29 cellular contexts compared by ENCODE assay signal in genomic region chr10:113661332-113661731, GRCh38. TPM values are rescaled to one million over a fixed set of nuclear protein-coding genes. Genes with fewer than 3 reads are reported as not detected.
"Had no signal": no experiment of that assay in that cellular context is flagged by ENCODE, and none has a peak within 500 bp of the region (broad histone marks: within the 10 kb centered on the region; RNA-seq: fewer than 3 reads in every experiment).

No MANE protein-coding gene starts in this region.

- H3K4me1 ChIP-seq: esophagus squamous epithelium, parathyroid adenoma, right lobe of liver, spleen, testis, upper lobe of left lung had no signal

- H3K36me3 ChIP-seq: esophagus squamous epithelium, neural progenitor cell, right lobe of liver, spleen, tibial artery, upper lobe of left lung had no signal

- DNase-seq: caudate nucleus; cerebellar nuclear complex; cortex of kidney; effector memory CD8-positive, alpha-beta T cell; erythroblast; esophagus squamous epithelium; foreskin melanocyte; mesenchymal stem cell; mucosa of descending colon; naive thymus-derived CD4-positive, alpha-beta T cell; right lobe of liver; spleen; stimulated activated CD4-positive, alpha-beta T cell treated with anti-CD3 and anti-CD28 coated beads, Interleukin-4, amount 100 ng/mL, for 4 hours; stimulated activated naive CD8-positive, alpha-beta T cell treated with anti-CD3 and anti-CD28 coated beads, Interleukin-15, Interleukin-2, amounts not matched to agents 100 U/mL and 50 U/mL, for 24 hours; substantia nigra; testis; tibial artery; upper lobe of left lung had no signal

- H3K27ac ChIP-seq: esophagus squamous epithelium, hepatocyte, neural progenitor cell, parathyroid adenoma, right lobe of liver, skin epidermis, spleen, testis, tibial artery, upper lobe of left lung had no signal

- H3K27me3 ChIP-seq: hepatocyte, neural progenitor cell, right lobe of liver, spleen, testis, tibial artery, upper lobe of left lung had no signal

- ATAC-seq: effector memory CD8-positive, alpha-beta T cell; mucosa of descending colon; naive thymus-derived CD4-positive, alpha-beta T cell; right lobe of liver; stimulated activated memory B cell treated with anti-CD40 and anti-IgM and Interleukin-4, amounts not matched to agents 10 μg/mL and 1 μg/mL and 100 μg/mL, for 72 hours; stimulated activated naive CD8-positive, alpha-beta T cell treated with anti-CD3 and anti-CD28 coated beads, Interleukin-15, Interleukin-2, amounts not matched to agents 100 U/mL and 50 U/mL, for 24 hours had no signal

- H3K9me3 ChIP-seq: esophagus squamous epithelium, mucosa of descending colon, right lobe of liver, spleen, testis, tibial artery, upper lobe of left lung had no signal

- H3K4me3 ChIP-seq: esophagus squamous epithelium, hepatocyte, mucosa of descending colon, neural progenitor cell, right lobe of liver, skin epidermis, spleen, testis, tibial artery, upper lobe of left lung had no signal

RNA-seq across cellular contexts. Expression of gene NRAP, which starts 2.5 kb away (rescaled TPM):
- total RNA-seq: dermis microvascular lymphatic vessel endothelial cell; hepatocyte; kidney epithelial cell; lung microvascular endothelial cell; mesothelial cell of epicardium; naive thymus-derived CD4-positive, alpha-beta T cell; osteoblast; progenitor cell of endocrine pancreas had no signal
